8 cellular contexts compared by ENCODE assay signal in the genomic region with DNA sequence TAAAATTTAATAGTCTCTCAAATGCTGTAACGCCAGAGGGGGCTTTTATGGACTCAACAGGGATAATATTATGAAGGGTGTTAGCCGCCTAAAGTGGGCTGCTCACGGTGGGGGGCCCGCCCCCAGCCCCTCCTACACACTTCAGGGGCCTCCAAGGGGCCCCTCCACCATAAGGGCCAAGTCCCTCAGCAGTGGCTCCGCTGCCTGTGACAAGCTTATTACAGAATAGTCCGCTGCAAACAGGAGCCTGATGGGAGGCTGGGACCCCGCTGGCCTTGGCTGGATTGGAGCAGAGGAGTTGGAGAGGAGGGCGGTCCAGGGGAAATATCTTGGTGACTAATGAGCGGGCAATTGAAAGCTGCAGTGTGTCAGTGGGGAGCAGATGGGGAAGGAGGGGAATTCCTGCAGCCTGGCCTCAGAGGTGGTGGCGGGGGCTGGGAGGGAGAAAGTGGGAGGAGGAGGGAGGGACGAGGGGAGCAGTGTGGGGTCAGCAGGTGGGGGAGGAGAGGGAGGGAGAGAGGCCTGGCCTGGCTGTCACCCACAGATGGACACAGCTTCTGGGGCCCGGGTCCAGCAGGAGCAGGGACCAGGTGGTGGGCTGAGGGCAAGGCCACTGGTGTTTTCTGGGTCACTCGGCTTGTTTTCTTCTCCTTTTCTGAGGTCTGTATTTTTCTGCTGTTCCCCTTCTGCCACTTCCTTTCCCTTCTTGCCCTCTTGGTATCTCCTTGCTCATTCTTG. TPM values are rescaled to one million over a fixed set of nuclear protein-coding genes. Genes with fewer than 3 reads are reported as not detected.
DNase-seq lines count a peak whose midpoint lies in the region; ATAC-seq and TF ChIP-seq lines count a peak whose summit lies in the region.

No MANE protein-coding gene starts in this region.

- peak overlapping the region; percentile 35 for H3K4me3 Mint-ChIP-seq in nephron progenitor cell
- H3K4me3 Mint-ChIP-seq in activated T-cell treated with anti-CD3 and anti-CD28 coated beads, Interleukin-2, amount 50 U/mL, for 72 hours, result no peak overlapping the region

- no peaks in the 10 kb centered on the region for H3K36me3 Mint-ChIP-seq in nephron progenitor cell (ENCODE audit: low read depth)
- H3K36me3 Mint-ChIP-seq in activated T-cell treated with anti-CD3 and anti-CD28 coated beads, Interleukin-2, amount 50 U/mL, for 72 hours (ENCODE audit: insufficient read depth in 2 of 2), result no peaks in the 10 kb centered on the region

- peak overlapping the region; percentile 89 for H3K27ac Mint-ChIP-seq in nephron progenitor cell
- no peak overlapping the region for H3K27ac Mint-ChIP-seq in activated T-cell treated with anti-CD3 and anti-CD28 coated beads, Interleukin-2, amount 50 U/mL, for 72 hours

- in situ Hi-C loops in astrocyte of the spinal cord (cut with HindIII; ENCODE audit: low sequenced_read_pairs), result no loop called here
- in situ Hi-C loops in KBM-7 (cut with MboI; ENCODE audit: low pct_unique_long_range_greater_than_20kb, low sequenced_read_pairs), result no loop called here

- TF ChIP-seq CTCF in astrocyte of the spinal cord (IDR thresholded peaks at IDR 0.05; ENCODE audit: low read depth, low read length) (no peak), nephron progenitor cell (IDR thresholded peaks at IDR 0.05) (no peak)

- H3K4me3 ChIP-seq in astrocyte of the spinal cord (ENCODE audit: low read depth, low read length), result no peak overlapping the region

- DNase-seq in DMS 273 treated with DMSO at 0.1 percent for 48 hours (lab: John Stamatoyannopoulos, UW) (peak; percentile 89), astrocyte of the spinal cord (ENCODE audit: low read depth, low spot score) (peak; percentile 87), nephron progenitor cell (peak; percentile 73), KBM-7 (no peak)
- no peak for DNase-seq in activated T-cell treated with anti-CD3 and anti-CD28 coated beads, Interleukin-2, amount 50 U/mL, for 72 hours

- H3K4me1 Mint-ChIP-seq in nephron progenitor cell, result peaks cover 85% of the 10 kb centered on the region
- H3K4me1 Mint-ChIP-seq in activated T-cell treated with anti-CD3 and anti-CD28 coated beads, Interleukin-2, amount 50 U/mL, for 72 hours (ENCODE audit: low read depth), result no peaks in the 10 kb centered on the region

- H3K27me3 Mint-ChIP-seq in nephron progenitor cell (ENCODE audit: low read depth, poor library complexity), result peaks cover 58% of the 10 kb centered on the region
- H3K27me3 Mint-ChIP-seq in activated T-cell treated with anti-CD3 and anti-CD28 coated beads, Interleukin-2, amount 50 U/mL, for 72 hours (ENCODE audit: low read depth), result peaks cover 37% of the 10 kb centered on the region

- ATAC-seq in HG02852 (IDR thresholded peaks at IDR 0.05; ENCODE audit: unreplicated experiment), result peak; percentile 54
- no peak for ATAC-seq in HG02938 (IDR thresholded peaks at IDR 0.05; ENCODE audit: unreplicated experiment)
- ATAC-seq in GM19035 (IDR thresholded peaks at IDR 0.05; ENCODE audit: unreplicated experiment), result no peak
- no peak for ATAC-seq in activated T-cell treated with anti-CD3 and anti-CD28 coated beads, Interleukin-2, amount 50 U/mL, for 72 hours (replicated peaks in 1 of 2)

- peaks cover 2% of the 10 kb centered on the region for H3K9me3 Mint-ChIP-seq in nephron progenitor cell
- no peaks in the 10 kb centered on the region for H3K9me3 Mint-ChIP-seq in activated T-cell treated with anti-CD3 and anti-CD28 coated beads, Interleukin-2, amount 50 U/mL, for 72 hours

RNA-seq across cellular contexts. Expression of gene FOXP4, which starts 57.6 kb away (rescaled TPM):
- total RNA-seq in activated T-cell treated with anti-CD3 and anti-CD28 coated beads, Interleukin-2, amount 50 U/mL, for 72 hours, result 10 to 100 TPM; 25.9 to 27.7 TPM

Comparison
In these comparisons a context has a peak if more than half of its experiments do, and no peak if none do; other contexts are left out.
1. DNase-seq: peak in DMS 273 treated with DMSO at 0.1 percent for 48 hours (single experiment), astrocyte of the spinal cord (single experiment) and nephron progenitor cell (single experiment); none in KBM-7 (single experiment) and activated T-cell treated with anti-CD3 and anti-CD28 coated beads, Interleukin-2, amount 50 U/mL, for 72 hours (0 of 2).